In the genomic region with DNA sequence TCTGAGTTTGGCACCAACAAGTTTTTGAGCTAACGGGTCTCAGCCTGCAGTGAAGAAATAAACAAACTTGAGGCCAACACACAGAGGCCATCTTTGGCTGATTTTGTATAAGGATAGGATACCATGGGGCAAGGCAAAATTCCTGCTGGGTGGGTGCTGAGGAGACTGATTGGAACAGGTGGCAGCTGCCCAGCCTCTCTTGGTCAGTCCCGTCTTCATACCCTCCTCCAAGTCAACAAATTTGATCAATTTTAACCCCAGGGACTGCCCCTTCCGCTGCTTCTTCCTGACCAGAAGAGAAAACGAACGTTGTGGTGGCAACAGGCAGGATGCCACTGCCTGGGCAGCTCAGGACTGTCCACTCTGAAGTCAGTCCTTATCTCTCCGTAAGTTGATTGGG, we compare ENCODE assay signal across 23 cellular contexts.
A peak's percentile ranks its signal among the peaks of the same experiment; 100 is the strongest.
DNase-seq lines count a peak whose midpoint lies in the region; ATAC-seq, FAIRE-seq and TF ChIP-seq lines count a peak whose summit lies in the region.
"Had no signal": no experiment of that assay in that cellular context is flagged by ENCODE, and none has a peak within 500 bp of the region (broad histone marks: within the 10 kb centered on the region; RNA-seq: fewer than 3 reads in every experiment).

No MANE protein-coding gene starts in this region.

- no peak overlapping the region for H3K9ac ChIP-seq in mesenchymal stem cell (ENCODE audit: low read length)

- H2AK5ac ChIP-seq in mesenchymal stem cell (ENCODE audit: low read length, severe bottlenecking) = peak overlapping the region; percentile 66

- TF ChIP-seq CTCF in Panc1 (IDR thresholded peaks at IDR 0.05) = no peak

- H3K14ac ChIP-seq in mesenchymal stem cell (ENCODE audit: low read length in 2 of 2) = no peak overlapping the region

- peak; percentile 31; the same call in 1 of the 2 replicates for ATAC-seq in Panc1
- ATAC-seq in HG03135 (IDR thresholded peaks at IDR 0.05; ENCODE audit: unreplicated experiment) = no peak

- no peak overlapping the region for H2BK5ac ChIP-seq in mesenchymal stem cell (ENCODE audit: low read depth, low read length, poor library complexity, severe bottlenecking)

- H3K4ac ChIP-seq in mesenchymal stem cell (ENCODE audit: low read depth in 1 of 2, low read length in 2 of 2) = no peak overlapping the region

- no peak overlapping the region for H3K4me2 ChIP-seq in mesenchymal stem cell (ENCODE audit: low read length, poor library complexity, severe bottlenecking)

- POLR2A ChIA-PET in Panc1 (lab: Charles Lee) = no interaction called here

- no peak overlapping the region for H3K18ac ChIP-seq in mesenchymal stem cell (ENCODE audit: low read depth in 1 of 2, low read length in 2 of 2)

- H4K91ac ChIP-seq in mesenchymal stem cell (ENCODE audit: low read length) = no peak overlapping the region

- DNase-seq in H54 (ENCODE audit: insufficient read length, low spot score) (no peak), Panc1 (ENCODE audit: low read depth, low spot score) (no peak), mesenchymal stem cell (no peak), iPS-NIHi7 (ENCODE audit: extremely low spot score) (no peak), dermis blood vessel endothelial cell (no peak), SKM-1 (lab: John Stamatoyannopoulos, UW; ENCODE audit: unreplicated experiment) (no peak)
- DNase-seq: CD4-positive, alpha-beta memory T cell; DMS153; KBM-7; NCI-H1694; NCI-H2081; NCI-H2171; NCI-H345; NCI-H524; NCI-H774; NK-92 treated with Interleukin-12 subunit alpha and Interleukin-12 subunit beta, amount 100 ng/mL, for 24 hours; Peyer's patch; Right ventricle myocardium superior had no signal

- TF ChIP-seq POLR2A in H54 (IDR thresholded peaks at IDR 0.05; ENCODE audit: low read depth, low read length) = no peak

- H3K27ac ChIP-seq in Panc1 (ENCODE audit: low read length) (peak overlapping the region; percentile 98), mesenchymal stem cell (ENCODE audit: low read length, poor library complexity, severe bottlenecking) (no peak overlapping the region)
- H3K27ac ChIP-seq: Peyer's patch, SK-N-MC had no signal

- peak overlapping the region in 1 of 2 experiments; percentile 14; a peak in 1 of 4 replicates for H3K4me3 ChIP-seq in Panc1 (ENCODE audit: low read depth in 2 of 2, low read length in 2 of 2)
- H3K4me3 ChIP-seq in mesenchymal stem cell (ENCODE audit: insufficient read depth in 1 of 2, low read depth in 1 of 2, low read length in 2 of 2) = no peak overlapping the region
- H3K4me3 ChIP-seq: HAP-1, Peyer's patch, SK-N-MC had no signal

- no peaks in the 10 kb centered on the region for H3K36me3 ChIP-seq in Panc1 (ENCODE audit: control insufficient read depth, insufficient read depth, low read length)
- H3K36me3 ChIP-seq in mesenchymal stem cell (ENCODE audit: control insufficient read depth in 1 of 2, insufficient read depth in 2 of 2, low read depth in 1 of 2, low read length in 2 of 2) = no peaks in the 10 kb centered on the region
- H3K36me3 ChIP-seq: HAP-1, Peyer's patch had no signal

- no peaks in the 10 kb centered on the region for H3K79me1 ChIP-seq in mesenchymal stem cell (replicated peaks; ENCODE audit: low read length, poor library complexity, severe bottlenecking)

- no peak overlapping the region for H4K8ac ChIP-seq in mesenchymal stem cell (ENCODE audit: low read length)

- in situ Hi-C loops in Panc1 (cut with HindIII; ENCODE audit: low pct_unique_long_range_greater_than_20kb, low sequenced_read_pairs) = no loop called here

- H2BK15ac ChIP-seq in mesenchymal stem cell (ENCODE audit: low read depth, poor library complexity, severe bottlenecking) = no peak overlapping the region

- no peak overlapping the region for H2AFZ ChIP-seq in mesenchymal stem cell (ENCODE audit: low read depth, low read length)

- H3K9me3 ChIP-seq in Panc1 (ENCODE audit: control insufficient read depth, insufficient read depth, low read depth, low read length) (peaks cover 9% of the 10 kb centered on the region; the same call in 1 of the 2 replicates), mesenchymal stem cell (ENCODE audit: control insufficient read depth, low read length) (no peaks in the 10 kb centered on the region)
- H3K9me3 ChIP-seq: HAP-1, Peyer's patch had no signal

- BruUV-seq in Panc1 (replicated peaks; lab: Mats Ljungman, UMichigan) = no TSS peak

- intact Hi-C loops in Panc1 (cut with micrococcal nuclease; ENCODE audit: unreplicated experiment) = loop anchor here (5.0 to 10.0 kb wide), 2 partner anchors 55 to 212 kb away; no protein-coding TSS in a partner anchor

- H3K27me3 ChIP-seq in Panc1 (ENCODE audit: control insufficient read depth, insufficient read depth, low read length) (no peaks in the 10 kb centered on the region), mesenchymal stem cell (ENCODE audit: control insufficient read depth in 1 of 2, insufficient read depth in 1 of 2, low read length in 2 of 2) (no peaks in the 10 kb centered on the region)
- H3K27me3 ChIP-seq: Peyer's patch had no signal

- peaks cover 35% of the 10 kb centered on the region for H3K4me1 ChIP-seq in Panc1 (ENCODE audit: control insufficient read depth, insufficient read depth, low read length)
- H3K4me1 ChIP-seq in mesenchymal stem cell (ENCODE audit: control insufficient read depth, insufficient read depth, low read depth, low read length) = peaks cover 4% of the 10 kb centered on the region
- H3K4me1 ChIP-seq: HAP-1, Peyer's patch had no signal

- no peak overlapping the region for H3K23ac ChIP-seq in mesenchymal stem cell (ENCODE audit: low read length in 2 of 2)

- peak; percentile 61 for FAIRE-seq in H54 (lab: Jason Lieb, UNC)
- FAIRE-seq: G401.6, GM12892 had no signal

- CTCF ChIA-PET in Panc1 (lab: Charles Lee) = no interaction called here

- H2BK120ac ChIP-seq in mesenchymal stem cell (ENCODE audit: low read depth, low read length) = no peak overlapping the region

- WGBS in mesenchymal stem cell = 92% methylated on average over 6 of the region's 6 CpGs

- H2BK12ac ChIP-seq in mesenchymal stem cell (ENCODE audit: low read length in 2 of 2) = no peak overlapping the region
